Comparison of ENCODE assay signal across 25 cellular contexts in genomic region chr9:5040730-5041389, GRCh38. TPM values are rescaled to one million over a fixed set of nuclear protein-coding genes. Genes with fewer than 3 reads are reported as not detected.
DNase-seq lines count a peak whose midpoint lies in the region; ATAC-seq and TF ChIP-seq lines count a peak whose summit lies in the region.
"Had no signal": no experiment of that assay in that cellular context is flagged by ENCODE, and none has a peak within 500 bp of the region (broad histone marks: within the 10 kb centered on the region; RNA-seq: fewer than 3 reads in every experiment).

No MANE protein-coding gene starts in this region.

- no peaks in the 10 kb centered on the region for H3K27me3 Mint-ChIP-seq in WTC11 (ENCODE audit: low read depth)
- H3K27me3 Mint-ChIP-seq in type B pancreatic cell: no peaks in the 10 kb centered on the region
- H3K27me3 Mint-ChIP-seq: CD4-positive, alpha-beta T cell had no signal

- CTCF ChIA-PET in WTC11 (lab: Charles Lee): no interaction called here

- H3K36me3 Mint-ChIP-seq in WTC11: peaks cover 9% of the 10 kb centered on the region
- H3K36me3 Mint-ChIP-seq in type B pancreatic cell: peaks cover 10% of the 10 kb centered on the region

- ATAC-seq in left cardiac atrium (no peak), WTC11 (peak; percentile 51), HG03521 (IDR thresholded peaks at IDR 0.05; ENCODE audit: unreplicated experiment) (no peak)
- ATAC-seq: GM12878, GM23338, PC-3 had no signal

- DNase-seq in left cardiac atrium: peak; percentile 18
- DNase-seq in cardiac septum (ENCODE audit: low spot score): no peak
- no peak for DNase-seq in WTC11 (ENCODE audit: low spot score)
- DNase-seq in mesenteric fat pad (ENCODE audit: low spot score): peak; percentile 81
- peak; percentile 56 for DNase-seq in type B pancreatic cell (ENCODE audit: extremely low spot score, unreplicated experiment)
- no peak for DNase-seq in DMS53 treated with DMSO at 0.1 percent for 48 hours (lab: John Stamatoyannopoulos, UW; ENCODE audit: unreplicated experiment)
- no peak for DNase-seq in NCI-H2196 (lab: John Stamatoyannopoulos, UW; ENCODE audit: unreplicated experiment)
- DNase-seq: CD4-positive, alpha-beta T cell; DMS53; HFFc6; IMR-90; KG1; MG63; NCI-H1105 treated with DMSO at 0.1 percent for 48 hours; NCI-H146; NCI-H1930; NCI-H2107; NCI-H446 treated with DMSO at 0.1 percent for 48 hours; NCI-H526; NCI-H82; NK-92 treated with Interleukin-12 subunit alpha and Interleukin-12 subunit beta, amount 100 ng/mL, for 24 hours; PC-3 had no signal

- peaks cover 6% of the 10 kb centered on the region; the same call in 1 of the 2 replicates for H3K9me3 Mint-ChIP-seq in WTC11
- H3K9me3 Mint-ChIP-seq in type B pancreatic cell: no peaks in the 10 kb centered on the region

- intact Hi-C loops in left cardiac atrium (cut with DNase I): no loop called here
- intact Hi-C loops in cardiac septum (cut with DNase I): no loop called here

- H3K27ac Mint-ChIP-seq in WTC11 (no peak overlapping the region), type B pancreatic cell (no peak overlapping the region)
- H3K27ac Mint-ChIP-seq: CD4-positive, alpha-beta T cell; GM23338; HFFc6 had no signal

- POLR2A ChIA-PET in WTC11 (lab: Charles Lee): no interaction called here

- H3K4me1 Mint-ChIP-seq in WTC11 (peaks cover 6% of the 10 kb centered on the region; the same call in 1 of the 2 replicates), type B pancreatic cell (ENCODE audit: unreplicated experiment) (no peaks in the 10 kb centered on the region)
- H3K4me1 Mint-ChIP-seq: GM23338 had no signal

- H3K4me3 Mint-ChIP-seq in WTC11 (no peak overlapping the region), type B pancreatic cell (no peak overlapping the region)
- H3K4me3 Mint-ChIP-seq: CD4-positive, alpha-beta T cell; GM23338; HFFc6 had no signal

- TF ChIP-seq CTCF in WTC11 (IDR thresholded peaks at IDR 0.05) (no peak), type B pancreatic cell (conservative IDR thresholded peaks at IDR 0.05) (no peak)

TF ChIP-seq in WTC11, 78 proteins besides CTCF, POLR2A, EP300 and RAD21:
- TF ChIP-seq E2F5 (CRISPR knock-in tag; IDR thresholded peaks at IDR 0.05) (no peak), ZBTB21 (CRISPR knock-in tag; IDR thresholded peaks at IDR 0.05; ENCODE audit: borderline replicate concordance) (no peak), NR2C2 (CRISPR knock-in tag; IDR thresholded peaks at IDR 0.05) (no peak), GABPB1 (CRISPR knock-in tag; IDR thresholded peaks at IDR 0.05) (no peak), ZNF138 (CRISPR knock-in tag; conservative IDR thresholded peaks at IDR 0.05) (no peak), ERG (CRISPR knock-in tag; IDR thresholded peaks at IDR 0.05) (no peak), KAT7 (CRISPR knock-in tag; IDR thresholded peaks at IDR 0.05; ENCODE audit: borderline replicate concordance) (no peak), EMX1 (CRISPR knock-in tag; IDR thresholded peaks at IDR 0.05) (no peak), ZNF232 (CRISPR knock-in tag; IDR thresholded peaks at IDR 0.05) (no peak), ESRRA (CRISPR knock-in tag; IDR thresholded peaks at IDR 0.05; ENCODE audit: borderline replicate concordance) (no peak), MLX (CRISPR knock-in tag; IDR thresholded peaks at IDR 0.05) (no peak), ATF2 (CRISPR knock-in tag; IDR thresholded peaks at IDR 0.05; ENCODE audit: borderline replicate concordance, low read depth) (no peak), TP53 (CRISPR knock-in tag; IDR thresholded peaks at IDR 0.05) (no peak), FOXK1 (CRISPR knock-in tag; IDR thresholded peaks at IDR 0.05) (no peak), MAX (CRISPR knock-in tag; IDR thresholded peaks at IDR 0.05) (no peak)
TF ChIP-seq in WTC11: peak in this region for 0.

RNA-seq across cellular contexts. Expression of gene JAK2, which starts 55.8 kb away (rescaled TPM):
- total RNA-seq in left cardiac atrium (10 to 100 TPM; 11.4 to 11.8 TPM), cardiac septum (52.8 TPM), WTC11 (2021) (2.0 to 3.3 TPM (median 2.4 TPM) in 3 replicates), mesenteric fat pad (25.1 TPM), type B pancreatic cell (ENCODE audit: low replicate concordance) (5.4 and 8.4 TPM in 2 replicates)

Comparison
In these comparisons a context has a peak if more than half of its experiments do, and no peak if none do; other contexts are left out.
1. DNase-seq: peak in left cardiac atrium (single experiment), mesenteric fat pad (single experiment) and type B pancreatic cell (single experiment); none in cardiac septum (single experiment), WTC11 (single experiment), DMS53 treated with DMSO at 0.1 percent for 48 hours (single experiment) and NCI-H2196 (single experiment).